In genomic region chr2:225103737-225104141, GRCh38 we compare ENCODE assay signal across 20 cellular contexts.
DNase-seq lines count a peak whose midpoint lies in the region; ATAC-seq, FAIRE-seq and TF ChIP-seq lines count a peak whose summit lies in the region.
"Had no signal": no experiment of that assay in that cellular context is flagged by ENCODE, and none has a peak within 500 bp of the region (broad histone marks: within the 10 kb centered on the region; RNA-seq: fewer than 3 reads in every experiment).

No MANE protein-coding gene starts in this region.

- no peaks in the 10 kb centered on the region for H3K27me3 Mint-ChIP-seq in naive thymus-derived CD8-positive, alpha-beta T cell

- no peaks in the 10 kb centered on the region for H3K79me1 ChIP-seq in IMR-90 (ENCODE audit: low read depth in 1 of 2, low read length in 2 of 2)

- peak overlapping the region; percentile 74 for H2AFZ ChIP-seq in IMR-90 (replicated peaks; ENCODE audit: low read length, poor library complexity)

- peak overlapping the region; percentile 53; the same call in 1 of the 3 replicates for H2BK15ac ChIP-seq in IMR-90 (ENCODE audit: low read depth, low read length)

- H3K27ac Mint-ChIP-seq in naive thymus-derived CD8-positive, alpha-beta T cell, result no peak overlapping the region
- H3K27ac Mint-ChIP-seq: immature natural killer cell had no signal

- in situ Hi-C loops in IMR-90 (cut with MboI; ENCODE audit: low sequenced_read_pairs), result loop anchor here (25.0 kb wide), 1 partner anchor 1684 kb away; the partner anchor contains the start of gene IRS1

- peak overlapping the region; percentile 37; the same call in 1 of the 2 replicates for H3K56ac ChIP-seq in IMR-90 (ENCODE audit: extremely low read depth, insufficient read depth, low read length)

- DNase-seq in AG10803 (ENCODE audit: low read depth), result peak; percentile 86
- DNase-seq in IMR-90, result peak; percentile 73
- peak; percentile 46 for DNase-seq in bronchial epithelial cell (ENCODE audit: low read depth)
- DNase-seq in kidney tubule cell (ENCODE audit: low spot score), result peak; percentile 53
- DNase-seq in tibial nerve (ENCODE audit: low spot score in 2 of 2), result no peak
- no peak for DNase-seq in 8988T
- no peak for DNase-seq in NCI-H2081 treated with DMSO at 0.1 percent for 48 hours (lab: John Stamatoyannopoulos, UW)
- no peak for DNase-seq in naive thymus-derived CD8-positive, alpha-beta T cell
- DNase-seq: activated CD4-positive, alpha-beta T cell treated with anti-CD3 and anti-CD28 coated beads for 48 hours; activated T-cell treated with anti-CD3 and anti-CD28 coated beads, Interleukin-2, amount 50 U/mL, for 4 hours; DMS79; gastrocnemius medialis; immature natural killer cell; NCI-H1417 treated with DMSO at 0.1 percent for 48 hours; NCI-H510A; posterior cingulate gyrus; stimulated activated CD4-positive, alpha-beta T cell treated with anti-CD3 and anti-CD28 coated beads, Interleukin-15, amount 100 ng/mL, for 24 hours had no signal

- no peaks in the 10 kb centered on the region for H4K20me1 ChIP-seq in IMR-90 (ENCODE audit: insufficient read depth, low read length)
- H4K20me1 ChIP-seq: BLaER1 treated with 17β-estradiol and CSF1 and Interleukin-3, amounts not matched to agents 10 nM and 100 nM had no signal

- POLR2A ChIA-PET in IMR-90 (lab: Charles Lee; ENCODE audit: unreplicated experiment), result no interaction called here
- POLR2A ChIA-PET in naive thymus-derived CD8-positive, alpha-beta T cell (lab: Charles Lee), result no interaction called here

- intact Hi-C loops in IMR-90 (cut with micrococcal nuclease), result loop anchor here (5.0 to 10.0 kb wide), 2 partner anchors 221 to 289 kb away; no protein-coding TSS in a partner anchor

- H3K4me1 ChIP-seq in IMR-90 (ENCODE audit: control insufficient read depth, insufficient read depth, low read length), result peaks cover 4% of the 10 kb centered on the region
- no peaks in the 10 kb centered on the region for H3K4me1 ChIP-seq in tibial nerve
- H3K4me1 ChIP-seq: gastrocnemius medialis had no signal

- no peak overlapping the region for H2AK5ac ChIP-seq in IMR-90 (ENCODE audit: low read depth, low read length)

- H2AK9ac ChIP-seq in IMR-90 (replicated peaks; ENCODE audit: low read depth, low read length, poor library complexity), result no peak overlapping the region

- no peak for TF ChIP-seq EP300 in tibial nerve (IDR thresholded peaks at IDR 0.05)

- H3K27ac ChIP-seq in IMR-90 (ENCODE audit: insufficient read depth, low read length) (peak overlapping the region; percentile 69), tibial nerve (no peak overlapping the region)
- H3K27ac ChIP-seq: BLaER1 treated with 17β-estradiol and CSF1 and Interleukin-3, amounts not matched to agents 10 nM and 100 nM; gastrocnemius medialis; thoracic aorta had no signal

- CTCF ChIA-PET in IMR-90 (lab: Yijun Ruan, JAX), result interaction anchor here (0.6 kb wide), 1 partner anchor 15 kb away, joined by 4 read pairs; no protein-coding TSS in a partner anchor

- 0 out of 2 replicates have a peak overlapping the region, but pooled peaks have one; percentile 61 for H3K14ac ChIP-seq in IMR-90 (replicated peaks; ENCODE audit: low read depth, low read length)

- peak overlapping the region; percentile 69 for H2BK20ac ChIP-seq in IMR-90 (ENCODE audit: low read depth, low read length)

- H3K9me3 ChIP-seq in IMR-90 (ENCODE audit: control insufficient read depth, insufficient read depth, low read length) (no peaks in the 10 kb centered on the region), tibial nerve (no peaks in the 10 kb centered on the region)
- H3K9me3 ChIP-seq: BLaER1 treated with 17β-estradiol and CSF1 and Interleukin-3, amounts not matched to agents 10 nM and 100 nM; gastrocnemius medialis; thoracic aorta had no signal

- no peak for TF ChIP-seq RAD21 in IMR-90 (IDR thresholded peaks at IDR 0.05; ENCODE audit: low read length)

- H3K4ac ChIP-seq in IMR-90 (ENCODE audit: low read depth, low read length), result peak overlapping the region; percentile 61

- TF ChIP-seq CTCF in AG10803 (conservative IDR thresholded peaks at IDR 0.05; ENCODE audit: low read length) (no peak), IMR-90 (conservative IDR thresholded peaks at IDR 0.05; ENCODE audit: low read depth, low read length) (no peak), bronchial epithelial cell (IDR thresholded peaks at IDR 0.05; ENCODE audit: insufficient read depth, low read length, severe bottlenecking) (no peak), tibial nerve (IDR thresholded peaks at IDR 0.05) (no peak)

- H3K23ac ChIP-seq in IMR-90 (ENCODE audit: low read depth, low read length), result peak overlapping the region; percentile 62

- peak overlapping the region; percentile 62; the same call in 1 of the 2 replicates for H4K5ac ChIP-seq in IMR-90 (ENCODE audit: low read depth, low read length)

- no peaks in the 10 kb centered on the region for H3K36me3 ChIP-seq in IMR-90 (ENCODE audit: control insufficient read depth, insufficient read depth, low read length)
- H3K36me3 ChIP-seq in bronchial epithelial cell (ENCODE audit: control insufficient read depth, insufficient read depth, low read length), result no peaks in the 10 kb centered on the region
- no peaks in the 10 kb centered on the region for H3K36me3 ChIP-seq in tibial nerve
- H3K36me3 ChIP-seq: BLaER1 treated with 17β-estradiol and CSF1 and Interleukin-3, amounts not matched to agents 10 nM and 100 nM; gastrocnemius medialis; thoracic aorta had no signal

- H3K18ac ChIP-seq in IMR-90 (ENCODE audit: low read depth, low read length), result peak overlapping the region; percentile 76; the same call in 1 of the 2 replicates

- peak overlapping the region; percentile 76 for H2BK120ac ChIP-seq in IMR-90 (ENCODE audit: low read depth, low read length)

- no peak for FAIRE-seq in bronchial epithelial cell (lab: Jason Lieb, UNC)
- FAIRE-seq: GM12878 had no signal

- H3K27me3 ChIP-seq in IMR-90 (ENCODE audit: control insufficient read depth, insufficient read depth, low read length), result no peaks in the 10 kb centered on the region
- no peaks in the 10 kb centered on the region for H3K27me3 ChIP-seq in bronchial epithelial cell (ENCODE audit: control insufficient read depth, insufficient read depth, low read length)
- no peaks in the 10 kb centered on the region for H3K27me3 ChIP-seq in tibial nerve
- H3K27me3 ChIP-seq: BLaER1 treated with 17β-estradiol and CSF1 and Interleukin-3, amounts not matched to agents 10 nM and 100 nM; gastrocnemius medialis had no signal

- peak overlapping the region; percentile 45; the same call in 1 of the 2 replicates for H3K4me2 ChIP-seq in IMR-90 (ENCODE audit: low read depth, low read length)
- H3K4me2 ChIP-seq: BLaER1 treated with 17β-estradiol and CSF1 and Interleukin-3, amounts not matched to agents 10 nM and 100 nM had no signal

- H3K9ac ChIP-seq in IMR-90 (ENCODE audit: low read depth, low read length), result no peak overlapping the region
- H3K9ac ChIP-seq: BLaER1 treated with 17β-estradiol and CSF1 and Interleukin-3, amounts not matched to agents 10 nM and 100 nM had no signal

- no peaks in the 10 kb centered on the region for H3K4me1 Mint-ChIP-seq in naive thymus-derived CD8-positive, alpha-beta T cell
- H3K4me1 Mint-ChIP-seq: immature natural killer cell had no signal

- no peak for TF ChIP-seq POLR2A in IMR-90 (IDR thresholded peaks at IDR 0.05; ENCODE audit: low read depth, low read length)
- no peak for TF ChIP-seq POLR2A in tibial nerve (IDR thresholded peaks at IDR 0.05)

- no TSS peak for BruUV-seq in IMR-90 (replicated peaks; lab: Mats Ljungman, UMichigan)

- dilution Hi-C loops in IMR-90 (cut with HindIII; ENCODE audit: low sequenced_read_pairs, unreplicated experiment), result no loop called here

- no peak overlapping the region for H3K4me3 Mint-ChIP-seq in naive thymus-derived CD8-positive, alpha-beta T cell
- H3K4me3 Mint-ChIP-seq: activated T-cell treated with anti-CD3 and anti-CD28 coated beads, Interleukin-2, amount 50 U/mL, for 4 hours; immature natural killer cell had no signal

- WGBS in IMR-90 (ENCODE audit: extremely low coverage in 2 of 2, insufficient read length in 1 of 2), 2 experiments, result no CpG with 5 or more reads among the region's 2 CpGs
- WGBS in tibial nerve, 2 donors, result 43 to 53% methylated on average over 2 of the region's 2 CpGs

- H3K4me3 ChIP-seq in AG10803 (ENCODE audit: low read length) (no peak overlapping the region), IMR-90 (ENCODE audit: insufficient read depth, low read depth, low read length) (no peak overlapping the region), bronchial epithelial cell (ENCODE audit: low read depth, low read length) (no peak overlapping the region), tibial nerve (no peak overlapping the region)
- H3K4me3 ChIP-seq: BLaER1 treated with 17β-estradiol and CSF1 and Interleukin-3, amounts not matched to agents 10 nM and 100 nM; gastrocnemius medialis; GM12878; thoracic aorta had no signal

- ATAC-seq in IMR-90 (ENCODE audit: low read depth), result peak; percentile 64
- ATAC-seq in naive thymus-derived CD8-positive, alpha-beta T cell, result no peak
- ATAC-seq: activated T-cell treated with anti-CD3 and anti-CD28 coated beads, Interleukin-2, amount 50 U/mL, for 4 hours; gastrocnemius medialis; GM12878 had no signal

- peak overlapping the region; percentile 49; the same call in 1 of the 2 replicates for H4K91ac ChIP-seq in IMR-90 (ENCODE audit: insufficient read depth, low read depth, low read length)

- H2BK5ac ChIP-seq in IMR-90 (ENCODE audit: low read depth, low read length, poor library complexity, severe bottlenecking), result peak overlapping the region; percentile 92

- no peaks in the 10 kb centered on the region for H3K36me3 Mint-ChIP-seq in naive thymus-derived CD8-positive, alpha-beta T cell

- no peaks in the 10 kb centered on the region for H3K9me1 ChIP-seq in IMR-90 (ENCODE audit: insufficient read depth, low read length)

- peak overlapping the region; percentile 39 to 79 for H4K8ac ChIP-seq in IMR-90 (ENCODE audit: low read depth in 2 of 2, low read length in 2 of 2)

- no peaks in the 10 kb centered on the region for H3K9me3 Mint-ChIP-seq in naive thymus-derived CD8-positive, alpha-beta T cell
- H3K9me3 Mint-ChIP-seq: activated T-cell treated with anti-CD3 and anti-CD28 coated beads, Interleukin-2, amount 50 U/mL, for 4 hours; immature natural killer cell had no signal

TF ChIP-seq in IMR-90, 13 proteins besides CTCF, POLR2A, EP300 and RAD21:
- TF ChIP-seq CEBPB (IDR thresholded peaks at IDR 0.05; ENCODE audit: low read depth, low read length) (peak; percentile 72; the same call in 1 of the 2 replicates), MAFK (IDR thresholded peaks at IDR 0.05; ENCODE audit: low read depth, low read length) (no peak), FOS (IDR thresholded peaks at IDR 0.05; ENCODE audit: low read depth, low read length) (peak; percentile 65), SMC3 (IDR thresholded peaks at IDR 0.05; ENCODE audit: low read depth, low read length) (no peak)

Comparison
In these comparisons a context has a peak if more than half of its experiments do, and no peak if none do; other contexts are left out.
1. DNase-seq: peak in AG10803 (single experiment), IMR-90 (single experiment), bronchial epithelial cell (single experiment) and kidney tubule cell (single experiment); none in tibial nerve (0 of 2), 8988T (single experiment), NCI-H2081 treated with DMSO at 0.1 percent for 48 hours (single experiment) and naive thymus-derived CD8-positive, alpha-beta T cell (0 of 10).